In the genomic region with DNA sequence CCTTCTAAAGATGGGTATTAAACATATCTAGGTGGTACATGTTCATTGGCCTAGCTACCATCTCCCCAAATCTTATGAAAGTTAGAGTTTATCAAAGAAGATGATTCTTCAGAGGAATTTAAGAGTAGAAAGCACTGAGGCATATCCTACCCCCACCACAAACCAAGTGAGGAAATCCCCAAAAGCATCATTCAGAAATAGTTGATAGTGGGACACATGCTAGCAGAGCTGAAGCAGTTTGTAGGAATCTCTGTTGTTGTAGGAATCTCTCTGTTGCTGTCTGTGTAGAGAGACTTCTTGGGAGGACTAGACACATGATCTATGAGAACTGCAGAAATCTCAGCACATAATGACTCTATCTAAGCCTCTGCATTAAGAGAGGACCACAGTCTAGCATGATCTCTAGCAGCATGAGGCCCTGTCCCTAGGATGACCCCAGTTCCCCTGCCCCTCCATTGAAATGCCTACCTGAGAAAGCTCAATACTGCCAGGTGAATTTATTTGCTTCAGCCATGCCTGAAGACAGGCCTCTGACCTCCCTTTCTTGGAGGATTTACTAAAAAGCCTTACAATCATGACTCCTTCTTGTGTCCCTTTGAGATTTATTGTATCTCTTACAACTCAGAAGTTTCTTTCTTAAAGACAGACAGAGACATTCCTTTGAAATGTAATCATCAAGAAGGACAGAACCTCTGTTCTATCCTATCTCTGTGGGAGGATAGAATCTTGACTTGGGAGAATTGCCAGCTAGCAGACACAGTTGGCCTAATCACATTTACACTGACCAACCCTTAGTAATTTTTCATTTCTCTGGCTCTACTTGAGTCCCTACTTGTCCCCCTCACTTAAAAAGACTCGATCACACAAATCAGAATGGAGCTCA, we compare ENCODE assay signal across 11 cellular contexts.
DNase-seq lines count a peak whose midpoint lies in the region; ATAC-seq and TF ChIP-seq lines count a peak whose summit lies in the region.
"Had no signal": no experiment of that assay in that cellular context is flagged by ENCODE, and none has a peak within 500 bp of the region (broad histone marks: within the 10 kb centered on the region; RNA-seq: fewer than 3 reads in every experiment).

No MANE protein-coding gene starts in this region.

- H3K27me3 ChIP-seq in GM23248 (replicated peaks; ENCODE audit: insufficient read depth) (no peaks in the 10 kb centered on the region), OCI-LY3 (ENCODE audit: low read depth, low read length) (no peaks in the 10 kb centered on the region)
- no peaks in the 10 kb centered on the region for H3K27me3 ChIP-seq in effector memory CD4-positive, alpha-beta T cell (replicated peaks; ENCODE audit: control insufficient read depth, insufficient read depth, low read length, poor library complexity, severe bottlenecking)

- H3K4me2 ChIP-seq in GM23248 (ENCODE audit: unreplicated experiment) (peak overlapping the region; percentile 5), OCI-LY3 (ENCODE audit: low read length) (peak overlapping the region; percentile 38)

- H3K36me3 ChIP-seq in GM23248 (ENCODE audit: low read depth): no peaks in the 10 kb centered on the region
- H3K36me3 ChIP-seq in OCI-LY3 (replicated peaks; ENCODE audit: low read depth, low read length): no peaks in the 10 kb centered on the region
- H3K36me3 ChIP-seq in effector memory CD4-positive, alpha-beta T cell (ENCODE audit: control insufficient read depth, insufficient read depth, low read length): no peaks in the 10 kb centered on the region

- peaks cover 9% of the 10 kb centered on the region for H3K4me1 ChIP-seq in GM23248 (ENCODE audit: insufficient read depth)
- peaks cover 20% of the 10 kb centered on the region for H3K4me1 ChIP-seq in OCI-LY3 (ENCODE audit: low read length)
- H3K4me1 ChIP-seq in effector memory CD4-positive, alpha-beta T cell (ENCODE audit: control insufficient read depth, insufficient read depth, low read length, poor library complexity, severe bottlenecking): no peaks in the 10 kb centered on the region

- no peak for ATAC-seq in HG03045 (IDR thresholded peaks at IDR 0.05; ENCODE audit: unreplicated experiment)
- ATAC-seq: stimulated activated memory B cell treated with anti-CD40 and anti-IgM and Interleukin-4, amounts not matched to agents 10 μg/mL and 1 μg/mL and 100 μg/mL, for 72 hours had no signal

- H4K20me1 ChIP-seq in GM23248 (ENCODE audit: insufficient read depth) (no peaks in the 10 kb centered on the region), OCI-LY3 (ENCODE audit: insufficient read depth, low read length) (no peaks in the 10 kb centered on the region)

- H3K27ac ChIP-seq in GM23248 (no peak overlapping the region), OCI-LY3 (ENCODE audit: low read length) (no peak overlapping the region)
- no peak overlapping the region for H3K27ac ChIP-seq in effector memory CD4-positive, alpha-beta T cell (ENCODE audit: insufficient read depth, low read length, poor library complexity, severe bottlenecking)

- H3K9ac ChIP-seq in GM23248 (no peak overlapping the region), OCI-LY3 (ENCODE audit: low read length) (no peak overlapping the region)

- TF ChIP-seq CTCF in GM13977 (IDR thresholded peaks at IDR 0.05; ENCODE audit: extremely low read depth, insufficient read depth, missing control alignments) (no peak), OCI-LY3 (IDR thresholded peaks at IDR 0.05; ENCODE audit: low read depth, low read length) (no peak)

- H3F3A ChIP-seq in GM23248 (ENCODE audit: insufficient read depth): no peaks in the 10 kb centered on the region

- H3K9me3 ChIP-seq in GM23248 (ENCODE audit: low read depth) (no peaks in the 10 kb centered on the region), OCI-LY3 (ENCODE audit: insufficient read depth, low read length) (no peaks in the 10 kb centered on the region)
- H3K9me3 ChIP-seq in effector memory CD4-positive, alpha-beta T cell (ENCODE audit: control insufficient read depth, low read length): no peaks in the 10 kb centered on the region

- H3K9me2 ChIP-seq in GM23248 (ENCODE audit: insufficient read depth): no peaks in the 10 kb centered on the region

- in situ Hi-C loops in GM13977 (cut with MboI; ENCODE audit: low pct_unique_long_range_greater_than_20kb, low sequenced_read_pairs, unreplicated experiment) (no loop called here), GM23248 (cut with MboI) (no loop called here)

- no peak overlapping the region for H3K4me3 ChIP-seq in GM23248
- no peak overlapping the region for H3K4me3 ChIP-seq in OCI-LY3 (ENCODE audit: low read length)
- no peak overlapping the region for H3K4me3 ChIP-seq in effector memory CD4-positive, alpha-beta T cell (ENCODE audit: insufficient read depth, low read depth, low read length, poor library complexity, severe bottlenecking)

- no peak overlapping the region for H2AFZ ChIP-seq in GM23248
- H2AFZ ChIP-seq in OCI-LY3 (ENCODE audit: low read depth, low read length): 0 out of 2 replicates have a peak overlapping the region, but pooled peaks have one; percentile 11

- DNase-seq in GM13977 (ENCODE audit: low spot score): peak; percentile 6
- DNase-seq in GM23248: peak; percentile 36
- DNase-seq in kidney glomerular epithelial cell (lab: John Stamatoyannopoulos, UW): peak; percentile 94
- DNase-seq in effector memory CD4-positive, alpha-beta T cell: no peak
- DNase-seq in H4 (ENCODE audit: low spot score): no peak
- DNase-seq in dermis blood vessel endothelial cell: no peak
- DNase-seq: activated CD8-positive, alpha-beta memory T cell treated with anti-CD3 and anti-CD28 coated beads, Interleukin-2, amount 50 U/mL, for 48 hours; COR-L47 had no signal

- WGBS in GM23248 (ENCODE audit: low coverage in 1 of 2, low lambda C conversion rate in 2 of 2, missing lambda C conversion rate in 2 of 2), 2 experiments: 32 to 34% methylated on average over 1 of the region's 1 CpG

- no peaks in the 10 kb centered on the region for H3K79me2 ChIP-seq in GM23248 (ENCODE audit: insufficient read depth)
- no peaks in the 10 kb centered on the region for H3K79me2 ChIP-seq in OCI-LY3 (ENCODE audit: low read length)

Comparison
In these comparisons a context has a peak if more than half of its experiments do, and no peak if none do; other contexts are left out.
1. DNase-seq: peak in GM13977 (single experiment), GM23248 (single experiment) and kidney glomerular epithelial cell (single experiment); none in effector memory CD4-positive, alpha-beta T cell (0 of 3), H4 (single experiment) and dermis blood vessel endothelial cell (single experiment).